8 cellular contexts compared by ENCODE assay signal in genomic region chr2:197145471-197146056, GRCh38.
DNase-seq lines count a peak whose midpoint lies in the region; ATAC-seq and TF ChIP-seq lines count a peak whose summit lies in the region.

No MANE protein-coding gene starts in this region.

- TF ChIP-seq CTCF in CD14-positive monocyte (IDR thresholded peaks at IDR 0.05) (no peak), gastroesophageal sphincter (IDR thresholded peaks at IDR 0.05) (no peak)

- H3K4me3 Mint-ChIP-seq in CD14-positive monocyte: no peak overlapping the region

- H3K9me3 Mint-ChIP-seq in CD14-positive monocyte: no peaks in the 10 kb centered on the region

- peak overlapping the region; percentile 72 to 90 (median 84) for H3K27ac Mint-ChIP-seq in CD14-positive monocyte

- ATAC-seq in GM18870 (IDR thresholded peaks at IDR 0.05; ENCODE audit: unreplicated experiment) (peak; percentile 97), HG03064 (IDR thresholded peaks at IDR 0.05; ENCODE audit: low read depth, unreplicated experiment) (peak; percentile 97), gastroesophageal sphincter (no peak)

- WGBS in gastroesophageal sphincter (ENCODE audit: low coverage in 1 of 2), 2 donors: 65 to 89% methylated on average over 3 to 4 of the region's 4 CpGs

- H3K36me3 Mint-ChIP-seq in CD14-positive monocyte: peaks cover 9 to 15% of the 10 kb centered on the region in 2 donors

- no peak overlapping the region for H3K4me3 ChIP-seq in gastroesophageal sphincter

- H3K27ac ChIP-seq in gastroesophageal sphincter: peak overlapping the region in 3 of 4 donors; percentile 4 to 29 (median 12)

- DNase-seq in CD14-positive monocyte (ENCODE audit: low spot score) (peak; percentile 50), NOMO-1 treated with DMSO at 0.1 percent for 48 hours (lab: John Stamatoyannopoulos, UW; ENCODE audit: unreplicated experiment) (peak; percentile 97), A172 (ENCODE audit: low spot score) (no peak), NCI-H146 treated with DMSO at 0.1 percent for 48 hours (lab: John Stamatoyannopoulos, UW; ENCODE audit: unreplicated experiment) (no peak), NCI-H2227 treated with DMSO at 0.1 percent for 48 hours (lab: John Stamatoyannopoulos, UW) (no peak)

- no peaks in the 10 kb centered on the region for H3K27me3 Mint-ChIP-seq in CD14-positive monocyte (ENCODE audit: low read depth in 3 of 3)

- intact Hi-C loops in CD14-positive monocyte (cut with micrococcal nuclease): no loop called here

- H3K9me3 ChIP-seq in gastroesophageal sphincter: no peaks in the 10 kb centered on the region

- H3K4me1 Mint-ChIP-seq in CD14-positive monocyte: peaks cover 39% of the 10 kb centered on the region

- H3K4me1 ChIP-seq in gastroesophageal sphincter: peaks cover 0 to 29% (median 0%) of the 10 kb centered on the region in 3 donors

- H3K36me3 ChIP-seq in gastroesophageal sphincter: no peaks in the 10 kb centered on the region

- TF ChIP-seq EP300 in gastroesophageal sphincter (IDR thresholded peaks at IDR 0.05): no peak

- TF ChIP-seq POLR2A in gastroesophageal sphincter (IDR thresholded peaks at IDR 0.05): no peak

- H3K27me3 ChIP-seq in gastroesophageal sphincter: no peaks in the 10 kb centered on the region

Comparison
In these comparisons a context has a peak if more than half of its experiments do, and no peak if none do; other contexts are left out.
1. DNase-seq: peak in CD14-positive monocyte (single experiment) and NOMO-1 treated with DMSO at 0.1 percent for 48 hours (single experiment); none in A172 (single experiment), NCI-H146 treated with DMSO at 0.1 percent for 48 hours (single experiment) and NCI-H2227 treated with DMSO at 0.1 percent for 48 hours (single experiment).